ENCODE assay signal across 12 cellular contexts in genomic region chr15:66706840-66707239, GRCh38. TPM values are rescaled to one million over a fixed set of nuclear protein-coding genes. Genes with fewer than 3 reads are reported as not detected.
A peak's percentile ranks its signal among the peaks of the same experiment; 100 is the strongest.
DNase-seq lines count a peak whose midpoint lies in the region; ATAC-seq, FAIRE-seq and TF ChIP-seq lines count a peak whose summit lies in the region.
"Had no signal": no experiment of that assay in that cellular context is flagged by ENCODE, and none has a peak within 500 bp of the region (broad histone marks: within the 10 kb centered on the region; RNA-seq: fewer than 3 reads in every experiment).

No MANE protein-coding gene starts in this region.

- H3K9ac ChIP-seq in astrocyte (ENCODE audit: low read length) = no peak overlapping the region
- peak overlapping the region; percentile 85 for H3K9ac ChIP-seq in mesendoderm (ENCODE audit: low read length)
- no peak overlapping the region for H3K9ac ChIP-seq in stomach smooth muscle (ENCODE audit: low read length in 2 of 2)

- H3K4me3 ChIP-seq in astrocyte (ENCODE audit: insufficient read depth, low read depth, low read length) (no peak overlapping the region), mesendoderm (ENCODE audit: low read length) (peak overlapping the region; percentile 14), stomach smooth muscle (ENCODE audit: low read length in 2 of 2) (peak overlapping the region in 1 of 2 donors; percentile 35), Peyer's patch (peak overlapping the region in 2 of 4 donors; percentile 28 to 35)

- H3K36me3 Mint-ChIP-seq in Calu3 (ENCODE audit: insufficient read depth, unreplicated experiment) (peaks cover 75% of the 10 kb centered on the region), astrocyte (ENCODE audit: low read depth, unreplicated experiment) (peaks cover 4% of the 10 kb centered on the region)
- H3K36me3 Mint-ChIP-seq: T-cell had no signal

- H3K4me3 Mint-ChIP-seq in Calu3 (ENCODE audit: low read depth, unreplicated experiment) = peak overlapping the region; percentile 98
- H3K4me3 Mint-ChIP-seq in astrocyte (ENCODE audit: unreplicated experiment) = no peak overlapping the region
- H3K4me3 Mint-ChIP-seq: CD4-positive, alpha-beta T cell; T-cell had no signal

- no peaks in the 10 kb centered on the region for H3K9me3 ChIP-seq in astrocyte (ENCODE audit: insufficient read depth, low read depth, low read length)
- H3K9me3 ChIP-seq in stomach smooth muscle (ENCODE audit: control insufficient read depth in 2 of 2, low read length in 2 of 2) = no peaks in the 10 kb centered on the region
- no peaks in the 10 kb centered on the region for H3K9me3 ChIP-seq in Peyer's patch

- no peak overlapping the region for H3K4ac ChIP-seq in mesendoderm (ENCODE audit: low read depth, low read length)

- no peak overlapping the region for H4K5ac ChIP-seq in mesendoderm (ENCODE audit: low read length)

- H2AFZ ChIP-seq in astrocyte (ENCODE audit: low read depth, low read length) = no peak overlapping the region

- peak overlapping the region; percentile 72 for H3K23ac ChIP-seq in mesendoderm (ENCODE audit: low read length)

- no peak overlapping the region for H2BK5ac ChIP-seq in mesendoderm (ENCODE audit: low read length)

- TF ChIP-seq CTCF in Calu3 (IDR thresholded peaks at IDR 0.05; ENCODE audit: unreplicated experiment) (no peak), astrocyte (IDR thresholded peaks at IDR 0.05; ENCODE audit: insufficient read depth, low read depth, low read length) (no peak), Peyer's patch (IDR thresholded peaks at IDR 0.05) (no peak)

- ATAC-seq in GM18870 (IDR thresholded peaks at IDR 0.05; ENCODE audit: unreplicated experiment) = no peak
- ATAC-seq in HG02981 (IDR thresholded peaks at IDR 0.05; ENCODE audit: unreplicated experiment) = no peak
- no peak for ATAC-seq in GM18909 (IDR thresholded peaks at IDR 0.05; ENCODE audit: poor library complexity, unreplicated experiment)
- ATAC-seq: T-cell had no signal

- H3K79me1 ChIP-seq in mesendoderm (ENCODE audit: low read length) = peaks cover 21% of the 10 kb centered on the region

- H4K20me1 ChIP-seq in astrocyte (ENCODE audit: insufficient read depth, low read length) = peaks cover 36% of the 10 kb centered on the region

- FAIRE-seq in astrocyte (lab: Jason Lieb, UNC) = no peak

- no CpG with 5 or more reads among the region's 6 CpGs for WGBS in mesendoderm (ENCODE audit: extremely low coverage, insufficient coverage, low lambda C conversion rate)

- intact Hi-C loops in Calu3 (cut with micrococcal nuclease; ENCODE audit: unreplicated experiment) = loop anchor here (2.0 to 5.0 kb wide), 2 partner anchors 60 to 145 kb away; no protein-coding TSS in a partner anchor

- H3K27ac Mint-ChIP-seq in Calu3 (ENCODE audit: unreplicated experiment) (no peak overlapping the region), astrocyte (ENCODE audit: unreplicated experiment) (no peak overlapping the region)
- H3K27ac Mint-ChIP-seq: CD4-positive, alpha-beta T cell; T-cell had no signal

- BruUV-seq in Calu3 (replicated peaks; lab: Mats Ljungman, UMichigan) = no TSS peak

- H3K27me3 Mint-ChIP-seq in Calu3 (ENCODE audit: unreplicated experiment) (no peaks in the 10 kb centered on the region), astrocyte (ENCODE audit: low read depth, unreplicated experiment) (peaks cover 21% of the 10 kb centered on the region)

- H3K27ac ChIP-seq in astrocyte (ENCODE audit: low read depth, low read length) (no peak overlapping the region), mesendoderm (ENCODE audit: low read depth, low read length) (peak overlapping the region; percentile 45), stomach smooth muscle (ENCODE audit: low read length) (peak overlapping the region; percentile 41), Peyer's patch (peak overlapping the region in 2 of 4 donors; percentile 39 to 51)
- H3K27ac ChIP-seq: brain microvascular endothelial cell had no signal

- H3K9me3 Mint-ChIP-seq in Calu3 (ENCODE audit: low read depth, unreplicated experiment) (no peaks in the 10 kb centered on the region), astrocyte (ENCODE audit: unreplicated experiment) (no peaks in the 10 kb centered on the region)
- H3K9me3 Mint-ChIP-seq: CD4-positive, alpha-beta T cell; T-cell had no signal

- peaks cover 42% of the 10 kb centered on the region for H3K79me2 ChIP-seq in astrocyte (ENCODE audit: insufficient read depth, low read length)
- H3K79me2 ChIP-seq in mesendoderm (ENCODE audit: control insufficient read depth, insufficient read depth, low read length) = peaks cover 86% of the 10 kb centered on the region

- H3K18ac ChIP-seq in mesendoderm (ENCODE audit: low read length) = peak overlapping the region; percentile 22

- H3K4me2 ChIP-seq in astrocyte (ENCODE audit: low read length) (peak overlapping the region; percentile 46), mesendoderm (ENCODE audit: low read length) (peak overlapping the region; percentile 92)

- CTCF ChIA-PET in Calu3 (lab: Charles Lee) = interaction anchor here (0.6 to 4.3 kb wide), 12 partner anchors 13 to 145 kb away, joined by 3 to 35 read pairs (median 5); no protein-coding TSS in a partner anchor

- peak overlapping the region; percentile 82 for H3K56ac ChIP-seq in mesendoderm (ENCODE audit: low read length)

- no peak overlapping the region for H2BK15ac ChIP-seq in mesendoderm (replicated peaks; ENCODE audit: low read depth)

- TF ChIP-seq POLR2A in Peyer's patch (IDR thresholded peaks at IDR 0.05) = no peak

- H3K27me3 ChIP-seq in astrocyte (ENCODE audit: insufficient read depth, low read length) = no peaks in the 10 kb centered on the region
- no peaks in the 10 kb centered on the region for H3K27me3 ChIP-seq in mesendoderm (ENCODE audit: insufficient read depth, low read length, poor library complexity)
- H3K27me3 ChIP-seq in stomach smooth muscle (ENCODE audit: control insufficient read depth in 1 of 2, insufficient read depth in 2 of 2, low read length in 2 of 2) = no peaks in the 10 kb centered on the region
- H3K27me3 ChIP-seq in Peyer's patch = no peaks in the 10 kb centered on the region
- H3K27me3 ChIP-seq: brain microvascular endothelial cell had no signal

- H4K8ac ChIP-seq in mesendoderm (ENCODE audit: low read depth, low read length) = no peak overlapping the region

- peaks cover 21% of the 10 kb centered on the region for H3K4me1 Mint-ChIP-seq in Calu3 (ENCODE audit: low read depth, unreplicated experiment)
- H3K4me1 Mint-ChIP-seq in astrocyte (ENCODE audit: low read depth, unreplicated experiment) = peaks cover 9% of the 10 kb centered on the region

- no peak for DNase-seq in Calu3
- no peak for DNase-seq in astrocyte (ENCODE audit: low read depth)
- no peak for DNase-seq in mesendoderm
- no peak for DNase-seq in Peyer's patch
- DNase-seq: activated CD4-positive, alpha-beta T cell treated with anti-CD3 and anti-CD28 coated beads for 4 hours; brain microvascular endothelial cell; CD4-positive, alpha-beta T cell; T-cell had no signal

- no peak overlapping the region for H2BK120ac ChIP-seq in mesendoderm (ENCODE audit: low read depth, low read length)

- H3K36me3 ChIP-seq in astrocyte (ENCODE audit: insufficient read depth, low read length) (no peaks in the 10 kb centered on the region), mesendoderm (ENCODE audit: control insufficient read depth, insufficient read depth, low read length) (peaks cover 7% of the 10 kb centered on the region), stomach smooth muscle (ENCODE audit: control insufficient read depth in 2 of 2, insufficient read depth in 2 of 2, low read length in 2 of 2) (no peaks in the 10 kb centered on the region), Peyer's patch (no peaks in the 10 kb centered on the region)
- H3K36me3 ChIP-seq: brain microvascular endothelial cell had no signal

- H3K4me1 ChIP-seq in astrocyte (ENCODE audit: insufficient read depth, low read length) (peaks cover 13% of the 10 kb centered on the region), mesendoderm (ENCODE audit: control insufficient read depth, low read depth, low read length) (peaks cover 7% of the 10 kb centered on the region), stomach smooth muscle (ENCODE audit: control insufficient read depth, insufficient read depth, low read length) (peaks cover 62% of the 10 kb centered on the region), Peyer's patch (peaks cover 0 to 32% (median 14%) of the 10 kb centered on the region in 4 donors)

- H2AK5ac ChIP-seq in mesendoderm (ENCODE audit: low read length) = no peak overlapping the region

RNA-seq across cellular contexts. Expression of gene SMAD6, which starts 4.8 kb away (rescaled TPM):
- total RNA-seq in Calu3 (2022) (49.6 and 58.6 TPM in 2 replicates), astrocyte (2.7 and 4.0 TPM in 2 replicates), Peyer's patch (10 to 100 TPM; 11.0 to 34.9 (median 25.5) TPM)
- 7.8 TPM for polyA plus RNA-seq in mesendoderm (2013, experiment 1 of 2)
- polyA plus RNA-seq in mesendoderm (2013, experiment 2 of 2) = 7.4 TPM
